ENCODE assay signal across 8 cellular contexts in the genomic region with DNA sequence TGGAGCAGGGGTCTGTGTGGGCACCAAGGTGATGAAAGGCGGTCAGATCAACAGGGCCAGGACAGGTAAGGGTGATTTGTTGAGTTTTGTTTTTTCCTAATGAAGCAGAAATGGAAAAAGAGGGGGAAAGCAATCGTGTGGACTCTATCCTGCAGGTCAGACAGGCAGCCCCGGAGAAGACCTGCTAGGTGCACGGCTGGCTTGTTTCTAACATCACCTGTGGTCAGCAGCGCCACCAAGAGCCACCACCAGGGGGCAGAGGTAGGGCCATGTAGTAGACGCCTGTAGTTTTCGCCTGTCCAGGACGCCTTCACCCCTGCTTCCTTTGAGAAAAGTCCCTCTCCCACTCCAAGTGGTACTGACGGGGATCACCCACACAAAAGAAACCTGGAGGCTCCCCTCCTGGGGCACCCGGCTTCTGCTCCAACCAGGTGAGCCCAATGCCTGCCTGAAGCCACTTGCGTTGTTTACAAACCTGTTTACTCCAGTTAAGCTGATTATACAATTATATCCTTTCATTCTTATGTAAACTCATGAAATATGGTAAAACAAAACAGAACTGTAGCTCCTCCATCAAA. TPM values are rescaled to one million over a fixed set of nuclear protein-coding genes. Genes with fewer than 3 reads are reported as not detected.
DNase-seq lines count a peak whose midpoint lies in the region; ATAC-seq and TF ChIP-seq lines count a peak whose summit lies in the region.

No MANE protein-coding gene starts in this region.

- H3K79me2 ChIP-seq in mesendoderm (ENCODE audit: control insufficient read depth, insufficient read depth, low read length): peaks cover 22% of the 10 kb centered on the region

- H2AK5ac ChIP-seq in mesendoderm (ENCODE audit: low read length): no peak overlapping the region

- H3K36me3 ChIP-seq in effector memory CD4-positive, alpha-beta T cell (ENCODE audit: control insufficient read depth, insufficient read depth, low read length): peaks cover 4% of the 10 kb centered on the region
- H3K36me3 ChIP-seq in mesendoderm (ENCODE audit: control insufficient read depth, insufficient read depth, low read length): no peaks in the 10 kb centered on the region

- no peak overlapping the region for H3K18ac ChIP-seq in mesendoderm (ENCODE audit: low read length)

- peak overlapping the region; percentile 91 for H4K8ac ChIP-seq in mesendoderm (ENCODE audit: low read depth, low read length)

- no peak overlapping the region for H3K9ac ChIP-seq in mesendoderm (ENCODE audit: low read length)

- CTCF ChIA-PET in Calu3 (lab: Charles Lee): interaction anchor here (0.5 to 0.8 kb wide), 2 partner anchors 37 to 128 kb away, joined by 4 read pairs; no protein-coding TSS in a partner anchor

- H3K4ac ChIP-seq in mesendoderm (ENCODE audit: low read depth, low read length): no peak overlapping the region

- BruUV-seq in Calu3 (replicated peaks; lab: Mats Ljungman, UMichigan): no TSS peak

- H2BK120ac ChIP-seq in mesendoderm (ENCODE audit: low read depth, low read length): no peak overlapping the region

- H3K27me3 ChIP-seq in effector memory CD4-positive, alpha-beta T cell (replicated peaks; ENCODE audit: control insufficient read depth, insufficient read depth, low read length, poor library complexity, severe bottlenecking): no peaks in the 10 kb centered on the region
- no peaks in the 10 kb centered on the region for H3K27me3 ChIP-seq in mesendoderm (ENCODE audit: insufficient read depth, low read length, poor library complexity)

- H3K9me3 Mint-ChIP-seq in Calu3 (ENCODE audit: low read depth, unreplicated experiment): no peaks in the 10 kb centered on the region

- no peak overlapping the region for H3K23ac ChIP-seq in mesendoderm (ENCODE audit: low read length)

- intact Hi-C loops in Calu3 (cut with micrococcal nuclease; ENCODE audit: unreplicated experiment): no loop called here

- WGBS in mesendoderm (ENCODE audit: extremely low coverage, insufficient coverage, low lambda C conversion rate): no CpG with 5 or more reads among the region's 11 CpGs

- H3K79me1 ChIP-seq in mesendoderm (ENCODE audit: low read length): peaks cover 7% of the 10 kb centered on the region

- ATAC-seq in HG03196 (IDR thresholded peaks at IDR 0.05; ENCODE audit: unreplicated experiment) (peak; percentile 35), GM18870 (IDR thresholded peaks at IDR 0.05; ENCODE audit: unreplicated experiment) (no peak)

- H3K27me3 Mint-ChIP-seq in Calu3 (ENCODE audit: unreplicated experiment): no peaks in the 10 kb centered on the region

- H3K9me3 ChIP-seq in effector memory CD4-positive, alpha-beta T cell (ENCODE audit: control insufficient read depth, low read length): no peaks in the 10 kb centered on the region

- TF ChIP-seq CTCF in Calu3 (IDR thresholded peaks at IDR 0.05; ENCODE audit: unreplicated experiment): peak; percentile 87

- peak overlapping the region; percentile 25 for H3K4me3 ChIP-seq in effector memory CD4-positive, alpha-beta T cell (ENCODE audit: insufficient read depth, low read depth, low read length, poor library complexity, severe bottlenecking)
- H3K4me3 ChIP-seq in mesendoderm (ENCODE audit: low read length): no peak overlapping the region

- peaks cover 27% of the 10 kb centered on the region for H3K4me1 Mint-ChIP-seq in Calu3 (ENCODE audit: low read depth, unreplicated experiment)

- DNase-seq in Calu3 (peak; percentile 96), NCI-H82 treated with DMSO at 0.1 percent for 48 hours (lab: John Stamatoyannopoulos, UW; ENCODE audit: unreplicated experiment) (peak; percentile 68), mesendoderm (peak; percentile 85)
- peak; percentile 96 for DNase-seq in activated CD8-positive, alpha-beta memory T cell treated with anti-CD3 and anti-CD28 coated beads for 24 hours
- peak; percentile 52 to 74 (median 52) for DNase-seq in effector memory CD4-positive, alpha-beta T cell
- peak; percentile 62 to 64 for DNase-seq in stimulated activated CD8-positive, alpha-beta memory T cell treated with anti-CD3 and anti-CD28 coated beads, Interleukin-15, amount 100 ng/mL, for 48 hours (ENCODE audit: low read depth in 2 of 2)

- no peak overlapping the region for H3K4me3 Mint-ChIP-seq in Calu3 (ENCODE audit: low read depth, unreplicated experiment)

- no peak overlapping the region for H3K27ac ChIP-seq in effector memory CD4-positive, alpha-beta T cell (ENCODE audit: insufficient read depth, low read length, poor library complexity, severe bottlenecking)
- no peak overlapping the region for H3K27ac ChIP-seq in mesendoderm (ENCODE audit: low read depth, low read length)

- H3K56ac ChIP-seq in mesendoderm (ENCODE audit: low read length): peak overlapping the region; percentile 65

- H2BK15ac ChIP-seq in mesendoderm (replicated peaks; ENCODE audit: low read depth): no peak overlapping the region

- H4K5ac ChIP-seq in mesendoderm (ENCODE audit: low read length): no peak overlapping the region

- H3K4me1 ChIP-seq in effector memory CD4-positive, alpha-beta T cell (ENCODE audit: control insufficient read depth, insufficient read depth, low read length, poor library complexity, severe bottlenecking): peaks cover 24% of the 10 kb centered on the region
- H3K4me1 ChIP-seq in mesendoderm (ENCODE audit: control insufficient read depth, low read depth, low read length): no peaks in the 10 kb centered on the region

- H3K27ac Mint-ChIP-seq in Calu3 (ENCODE audit: unreplicated experiment): no peak overlapping the region

- H2BK5ac ChIP-seq in mesendoderm (ENCODE audit: low read length): no peak overlapping the region

- no peak overlapping the region for H3K4me2 ChIP-seq in mesendoderm (ENCODE audit: low read length)

- H3K36me3 Mint-ChIP-seq in Calu3 (ENCODE audit: insufficient read depth, unreplicated experiment): peaks cover 40% of the 10 kb centered on the region

RNA-seq across cellular contexts. Expression of gene SEC14L1, which starts 54.2 kb away (rescaled TPM):
- total RNA-seq in Calu3 (2022): 46.3 and 50.6 TPM in 2 replicates
- polyA plus RNA-seq in mesendoderm (2013, experiment 1 of 2): 29.1 TPM
- 31.2 TPM for polyA plus RNA-seq in mesendoderm (2013, experiment 2 of 2)
